9 cellular contexts compared by ENCODE assay signal in the genomic region with DNA sequence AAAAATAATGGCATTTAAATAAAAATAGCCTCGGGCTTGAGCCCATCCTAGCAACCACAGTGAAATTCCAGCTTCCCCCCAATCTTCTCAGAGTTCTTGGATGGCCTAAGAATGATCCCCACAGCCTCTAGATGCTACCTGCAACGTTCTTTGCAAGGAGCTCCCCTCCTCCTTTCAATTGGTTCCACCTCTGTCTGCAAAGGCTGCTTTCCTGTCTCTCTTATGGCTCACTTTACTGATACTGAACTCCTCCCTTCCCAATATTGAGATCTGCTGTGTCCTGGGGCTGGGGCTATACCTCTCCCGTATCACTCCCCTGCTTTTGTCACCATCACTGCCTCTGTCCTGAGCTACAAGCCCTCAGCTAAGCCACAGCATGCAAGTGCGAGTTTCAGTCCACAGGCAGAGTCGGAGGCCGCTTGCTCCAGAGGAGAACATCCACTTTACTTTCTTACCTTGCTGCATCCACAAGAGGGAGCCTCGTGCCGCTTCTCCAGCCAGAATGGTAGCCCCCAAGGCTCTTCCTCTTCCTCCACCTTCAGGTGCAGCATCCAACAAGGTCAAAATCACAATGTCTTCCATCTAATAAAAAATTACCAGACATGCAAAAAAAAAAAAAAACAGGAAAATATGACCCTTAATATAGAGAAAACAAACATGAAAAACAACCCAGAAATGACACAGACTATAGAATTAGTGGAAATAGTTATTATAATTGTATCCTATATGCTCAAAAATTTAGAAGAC. TPM values are rescaled to one million over a fixed set of nuclear protein-coding genes. Genes with fewer than 3 reads are reported as not detected.
DNase-seq lines count a peak whose midpoint lies in the region; ATAC-seq and TF ChIP-seq lines count a peak whose summit lies in the region.
"Had no signal": no experiment of that assay in that cellular context is flagged by ENCODE, and none has a peak within 500 bp of the region (broad histone marks: within the 10 kb centered on the region; RNA-seq: fewer than 3 reads in every experiment).

No MANE protein-coding gene starts in this region.

- no peaks in the 10 kb centered on the region for H3K9me3 ChIP-seq in BE2C

- DNase-seq in BE2C (peak; percentile 25), NOMO-1 treated with dmso at 0.1 percent for 144 hours (lab: John Stamatoyannopoulos, UW; ENCODE audit: unreplicated experiment) (peak; percentile 20), progenitor cell of endocrine pancreas (ENCODE audit: low spot score, unreplicated experiment) (peak; percentile 28), NCI-H2227 treated with DMSO at 0.1 percent for 48 hours (lab: John Stamatoyannopoulos, UW) (no peak)
- DNase-seq in central memory CD4-positive, alpha-beta T cell = peak; percentile 21

- no peaks in the 10 kb centered on the region for H3K27me3 ChIP-seq in BE2C

- TF ChIP-seq CTCF in BE2C (IDR thresholded peaks at IDR 0.05; ENCODE audit: low read depth, low read length) (peak; percentile 58), GM12873 (IDR thresholded peaks at IDR 0.05; ENCODE audit: insufficient read depth, low read depth, low read length, missing control alignments) (peak; percentile 66), progenitor cell of endocrine pancreas (IDR thresholded peaks at IDR 0.05; ENCODE audit: unreplicated experiment) (peak; percentile 70)

- no peak overlapping the region for H3K27ac Mint-ChIP-seq in progenitor cell of endocrine pancreas
- H3K27ac Mint-ChIP-seq: mesothelial cell of epicardium had no signal

- H3K4me1 ChIP-seq in BE2C = no peaks in the 10 kb centered on the region

- no peak overlapping the region for H3K4me3 ChIP-seq in BE2C (ENCODE audit: low read depth, low read length)

- peaks cover 1% of the 10 kb centered on the region for H3K4me1 Mint-ChIP-seq in progenitor cell of endocrine pancreas (ENCODE audit: low read depth)

- H3K27me3 Mint-ChIP-seq in progenitor cell of endocrine pancreas = no peaks in the 10 kb centered on the region

- H3K36me3 Mint-ChIP-seq in progenitor cell of endocrine pancreas (ENCODE audit: insufficient read depth) = no peaks in the 10 kb centered on the region
- H3K36me3 Mint-ChIP-seq: mesothelial cell of epicardium had no signal

- H3K4me3 Mint-ChIP-seq in progenitor cell of endocrine pancreas (ENCODE audit: low read depth) = no peak overlapping the region
- H3K4me3 Mint-ChIP-seq: mesothelial cell of epicardium had no signal

- H3K36me3 ChIP-seq in BE2C = no peaks in the 10 kb centered on the region

- ATAC-seq in HG03025 (IDR thresholded peaks at IDR 0.05; ENCODE audit: low FRiP score, unreplicated experiment) (no peak), GM18861 (IDR thresholded peaks at IDR 0.05; ENCODE audit: unreplicated experiment) (no peak)

- H3K9me3 Mint-ChIP-seq in progenitor cell of endocrine pancreas (ENCODE audit: low read depth) = peaks cover 7% of the 10 kb centered on the region

RNA-seq across cellular contexts. Expression of gene TMEM45B, which starts 48.6 kb away (rescaled TPM):
- polyA plus RNA-seq in BE2C (2012; ENCODE audit: insufficient read depth, insufficient read length, low read depth) = 0.85 TPM
- total RNA-seq in progenitor cell of endocrine pancreas = 1.4 and 1.5 TPM in 2 replicates
